ENCODE assay signal across 1 cellular context in the genomic region with DNA sequence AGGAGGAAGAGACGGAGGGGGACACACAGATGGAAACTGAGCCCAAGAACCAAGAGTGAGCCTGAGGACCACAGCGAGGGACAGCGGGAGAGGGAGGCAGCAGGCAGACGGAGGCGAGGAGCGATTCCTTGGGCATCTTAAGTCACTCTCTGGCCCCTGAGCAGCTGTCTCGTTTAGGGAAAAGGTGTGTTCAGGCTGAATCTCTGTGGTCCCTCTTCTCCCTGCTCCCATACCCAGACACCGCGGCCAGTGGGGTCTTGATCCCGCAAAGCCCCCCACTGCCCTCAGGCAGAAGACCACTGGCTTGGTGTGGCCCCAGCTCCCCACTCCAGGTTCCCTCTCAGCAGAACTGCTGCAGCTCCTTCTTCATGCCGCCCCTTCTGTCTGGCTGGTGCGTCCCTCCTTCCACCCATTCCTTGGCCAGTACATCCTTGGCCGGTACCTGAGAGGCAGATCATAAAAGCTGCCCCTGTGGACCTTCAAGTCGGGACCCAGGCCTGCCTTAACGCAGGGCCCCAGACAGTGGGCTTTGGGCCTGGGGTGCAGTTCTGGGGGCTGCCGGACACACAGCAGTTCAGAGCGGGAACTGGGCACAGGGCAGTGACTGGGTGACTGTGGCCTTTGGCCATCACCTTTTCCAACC.
A peak's percentile ranks its signal among the peaks of the same experiment; 100 is the strongest.
TF ChIP-seq lines count a peak whose summit lies in the region.

No MANE protein-coding gene starts in this region.

TF ChIP-seq in HEK293, 187 proteins besides CTCF, POLR2A, EP300 and RAD21 (continued from another document):
- TF ChIP-seq, protein P1, sequence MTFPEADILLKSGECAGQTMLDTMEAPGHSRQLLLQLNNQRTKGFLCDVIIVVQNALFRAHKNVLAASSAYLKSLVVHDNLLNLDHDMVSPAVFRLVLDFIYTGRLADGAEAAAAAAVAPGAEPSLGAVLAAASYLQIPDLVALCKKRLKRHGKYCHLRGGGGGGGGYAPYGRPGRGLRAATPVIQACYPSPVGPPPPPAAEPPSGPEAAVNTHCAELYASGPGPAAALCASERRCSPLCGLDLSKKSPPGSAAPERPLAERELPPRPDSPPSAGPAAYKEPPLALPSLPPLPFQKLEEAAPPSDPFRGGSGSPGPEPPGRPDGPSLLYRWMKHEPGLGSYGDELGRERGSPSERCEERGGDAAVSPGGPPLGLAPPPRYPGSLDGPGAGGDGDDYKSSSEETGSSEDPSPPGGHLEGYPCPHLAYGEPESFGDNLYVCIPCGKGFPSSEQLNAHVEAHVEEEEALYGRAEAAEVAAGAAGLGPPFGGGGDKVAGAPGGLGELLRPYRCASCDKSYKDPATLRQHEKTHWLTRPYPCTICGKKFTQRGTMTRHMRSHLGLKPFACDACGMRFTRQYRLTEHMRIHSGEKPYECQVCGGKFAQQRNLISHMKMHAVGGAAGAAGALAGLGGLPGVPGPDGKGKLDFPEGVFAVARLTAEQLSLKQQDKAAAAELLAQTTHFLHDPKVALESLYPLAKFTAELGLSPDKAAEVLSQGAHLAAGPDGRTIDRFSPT (tag by site-specific recombination; IDR thresholded peaks at IDR 0.05) = no peak
- no peak for TF ChIP-seq ZNF670 (tag by site-specific recombination; IDR thresholded peaks at IDR 0.05; ENCODE audit: low read depth)
- TF ChIP-seq SETDB1 (IDR thresholded peaks at IDR 0.05; ENCODE audit: insufficient read length, low read length) = no peak
- no peak for TF ChIP-seq ZNF354C (tag by site-specific recombination; IDR thresholded peaks at IDR 0.05; ENCODE audit: borderline replicate concordance, low read depth)
- 0 out of 2 replicates have a peak, but pooled peaks have one; percentile 13 for TF ChIP-seq ZNF335 (tag by site-specific recombination; conservative IDR thresholded peaks at IDR 0.05)
